Comparison of ENCODE assay signal across 8 cellular contexts in the genomic region with DNA sequence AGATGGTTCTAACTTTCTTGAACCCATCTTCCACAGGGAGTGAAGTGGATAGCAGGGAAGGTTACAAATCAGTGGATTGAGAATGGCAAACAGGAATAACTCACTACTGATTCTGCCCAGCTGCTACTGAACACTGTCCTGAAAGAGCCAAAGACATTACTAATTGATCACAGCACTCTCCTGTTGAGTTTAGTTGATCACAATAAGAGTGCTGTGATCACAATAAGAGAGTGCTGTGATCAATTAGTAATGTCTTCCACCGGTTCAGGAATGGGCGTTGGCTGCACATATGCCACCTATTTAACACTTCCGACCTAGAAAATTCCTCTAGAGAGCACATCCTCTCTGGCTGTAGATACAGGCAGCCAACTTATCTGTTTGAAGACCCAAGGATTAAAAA. TPM values are rescaled to one million over a fixed set of nuclear protein-coding genes. Genes with fewer than 3 reads are reported as not detected.
DNase-seq lines count a peak whose midpoint lies in the region; ATAC-seq and TF ChIP-seq lines count a peak whose summit lies in the region.

No MANE protein-coding gene starts in this region.

- no peaks in the 10 kb centered on the region for H3K27me3 ChIP-seq in PC-3 (ENCODE audit: low read length)

- H3K4me2 ChIP-seq in PC-3 (ENCODE audit: low read length): peak overlapping the region; percentile 11; the same call in 1 of the 2 replicates

- ATAC-seq in PC-3 (peak; percentile 74), GM19023 (IDR thresholded peaks at IDR 0.05; ENCODE audit: unreplicated experiment) (no peak)

- DNase-seq in ACHN (peak; percentile 51), HCEC 1CT (peak; percentile 55), PC-3 (peak; percentile 84), fibroblast of peridontal ligament (ENCODE audit: extremely low read depth) (peak; percentile 59), activated gamma-delta T cell (lab: John Stamatoyannopoulos, UW) (no peak), NOMO-1 treated with DMSO at 0.1 percent for 48 hours (lab: John Stamatoyannopoulos, UW; ENCODE audit: unreplicated experiment) (no peak)
- DNase-seq in activated CD4-positive, CD25-positive, alpha-beta regulatory T cell (lab: John Stamatoyannopoulos, UW): no peak

- intact Hi-C loops in PC-3 (cut with micrococcal nuclease): no loop called here

- H2AFZ ChIP-seq in PC-3 (ENCODE audit: low read length): 0 out of 2 replicates have a peak overlapping the region, but pooled peaks have one; percentile 23

- in situ Hi-C loops in ACHN (cut with HindIII; ENCODE audit: low pct_ligation_motif_present, low pct_unique_long_range_greater_than_20kb, low sequenced_read_pairs): no loop called here

- H3K79me2 ChIP-seq in PC-3 (ENCODE audit: low read length): no peaks in the 10 kb centered on the region

- no TSS peak for BruUV-seq in PC-3 (replicated peaks; lab: Mats Ljungman, UMichigan)

- no peak for TF ChIP-seq CTCF in PC-3 (conservative IDR thresholded peaks at IDR 0.05; ENCODE audit: low read depth, low read length)

- H3K9me3 ChIP-seq in PC-3 (ENCODE audit: low read length): no peaks in the 10 kb centered on the region

- H3K4me3 ChIP-seq in PC-3 (ENCODE audit: low read length): no peak overlapping the region

- H4K20me1 ChIP-seq in PC-3 (ENCODE audit: low read length): no peaks in the 10 kb centered on the region

- no peaks in the 10 kb centered on the region for H3K9me2 ChIP-seq in PC-3 (replicated peaks; ENCODE audit: low read length)

- CTCF ChIA-PET in PC-3 (lab: Charles Lee): interaction anchor here (1.4 kb wide), 1 partner anchor 55 kb away, joined by 10 read pairs; no protein-coding TSS in a partner anchor

- no peaks in the 10 kb centered on the region for H3K36me3 ChIP-seq in PC-3 (ENCODE audit: low read depth, low read length)

- POLR2A ChIA-PET in PC-3 (lab: Charles Lee; ENCODE audit: unreplicated experiment): no interaction called here

- H3F3A ChIP-seq in PC-3 (ENCODE audit: low read length, unreplicated experiment): no peaks in the 10 kb centered on the region

- no peak overlapping the region for H3K27ac ChIP-seq in PC-3 (ENCODE audit: low read length)

- peaks cover 4% of the 10 kb centered on the region; the same call in 1 of the 2 replicates for H3K4me1 ChIP-seq in PC-3 (ENCODE audit: insufficient read depth, low read length)

- no peak overlapping the region for H3K9ac ChIP-seq in PC-3 (ENCODE audit: low read length)

RNA-seq across cellular contexts. Expression of a gene that starts 11.4 kb away (rescaled TPM):
- 0.12 and 0.29 TPM in 2 replicates for total RNA-seq in PC-3 (2014; rRNA removed)

RNA-seq across cellular contexts. Expression of a gene that starts 12.8 kb away (rescaled TPM):
- 48.6 and 50.7 TPM in 2 replicates for total RNA-seq in PC-3 (2014; rRNA removed)

RNA-seq across cellular contexts. Expression of a gene that starts 33.0 kb away (rescaled TPM):
- total RNA-seq in PC-3 (2014; rRNA removed): not detected in 2 replicates

RNA-seq across cellular contexts. Expression of a gene that starts 41.4 kb away (rescaled TPM):
- 34.3 and 46.8 TPM in 2 replicates for total RNA-seq in PC-3 (2014; rRNA removed)

RNA-seq across cellular contexts. Expression of a gene that starts 55.4 kb away (rescaled TPM):
- total RNA-seq in PC-3 (2014; rRNA removed): not detected in 2 replicates

Comparison
In these comparisons a context has a peak if more than half of its experiments do, and no peak if none do; other contexts are left out.
1. DNase-seq: peak in ACHN (single experiment), HCEC 1CT (single experiment), PC-3 (single experiment) and fibroblast of peridontal ligament (single experiment); none in activated gamma-delta T cell (single experiment), NOMO-1 treated with DMSO at 0.1 percent for 48 hours (single experiment) and activated CD4-positive, CD25-positive, alpha-beta regulatory T cell (0 of 4).